In genomic region chr1:203675596-203676347, GRCh38 we compare ENCODE assay signal across 8 cellular contexts. TPM values are rescaled to one million over a fixed set of nuclear protein-coding genes. Genes with fewer than 3 reads are reported as not detected.
A peak's percentile ranks its signal among the peaks of the same experiment; 100 is the strongest.
DNase-seq lines count a peak whose midpoint lies in the region; ATAC-seq, FAIRE-seq and TF ChIP-seq lines count a peak whose summit lies in the region.

No MANE protein-coding gene starts in this region.

- FAIRE-seq in astrocyte (lab: Jason Lieb, UNC), result no peak

- H3K27me3 ChIP-seq in CD4-positive, alpha-beta T cell (ENCODE audit: control insufficient read depth, insufficient read depth, low read length), result no peaks in the 10 kb centered on the region
- H3K27me3 ChIP-seq in astrocyte (ENCODE audit: insufficient read depth, low read length), result no peaks in the 10 kb centered on the region

- H3K4me1 Mint-ChIP-seq in CD4-positive, alpha-beta T cell (ENCODE audit: low read depth), result peaks cover 85% of the 10 kb centered on the region
- H3K4me1 Mint-ChIP-seq in astrocyte (ENCODE audit: low read depth, unreplicated experiment) (peaks cover 44% of the 10 kb centered on the region), neural crest cell (peaks cover 75% of the 10 kb centered on the region)

- peak overlapping the region; percentile 80 for H3K4me3 Mint-ChIP-seq in CD4-positive, alpha-beta T cell
- H3K4me3 Mint-ChIP-seq in astrocyte (ENCODE audit: unreplicated experiment) (peak overlapping the region; percentile 8), neural crest cell (no peak overlapping the region)

- H3K4me3 ChIP-seq in astrocyte (ENCODE audit: insufficient read depth, low read depth, low read length), result no peak overlapping the region

- no peaks in the 10 kb centered on the region for H3K27me3 Mint-ChIP-seq in CD4-positive, alpha-beta T cell
- H3K27me3 Mint-ChIP-seq in astrocyte (ENCODE audit: low read depth, unreplicated experiment) (no peaks in the 10 kb centered on the region), neural crest cell (ENCODE audit: low read depth) (no peaks in the 10 kb centered on the region)

- H3K9ac ChIP-seq in astrocyte (ENCODE audit: low read length), result no peak overlapping the region

- CTCF ChIA-PET in CD4-positive, alpha-beta T cell (lab: Charles Lee), result interaction anchor here (1.3 to 3.3 kb wide), 4 partner anchors 14 to 188 kb away, joined by 3 to 31 read pairs (median 12); no protein-coding TSS in a partner anchor
- CTCF ChIA-PET in GM10248 (lab: Yijun Ruan, JAX), result interaction anchor here (1.4 kb wide), 1 partner anchor 11 kb away, joined by 3 read pairs; no protein-coding TSS in a partner anchor

- H2AFZ ChIP-seq in astrocyte (ENCODE audit: low read depth, low read length), result no peak overlapping the region

- H3K36me3 ChIP-seq in astrocyte (ENCODE audit: insufficient read depth, low read length), result peaks cover 2% of the 10 kb centered on the region

- peaks cover 36% of the 10 kb centered on the region for H3K4me1 ChIP-seq in astrocyte (ENCODE audit: insufficient read depth, low read length)

- DNase-seq in CD4-positive, alpha-beta T cell, result peak in 2 of 10 experiments; percentile 10 to 11
- DNase-seq in LoVo (ENCODE audit: low spot score) (peak; percentile 62), astrocyte (ENCODE audit: low read depth) (no peak), neural crest cell (ENCODE audit: low read depth, low spot score) (no peak), HK-2 (ENCODE audit: unreplicated experiment) (no peak), NCI-H345 (lab: John Stamatoyannopoulos, UW) (no peak), GM10248 (ENCODE audit: extremely low spot score) (no peak), COLO829 (ENCODE audit: low spot score) (no peak)

- TF ChIP-seq CTCF in CD4-positive, alpha-beta T cell (IDR thresholded peaks at IDR 0.05), result no peak
- no peak for TF ChIP-seq CTCF in astrocyte (IDR thresholded peaks at IDR 0.05; ENCODE audit: insufficient read depth, low read depth, low read length)
- TF ChIP-seq CTCF in neural crest cell (conservative IDR thresholded peaks at IDR 0.05), result no peak
- TF ChIP-seq CTCF in GM10248 (IDR thresholded peaks at IDR 0.05; ENCODE audit: control extremely low read depth, extremely low read depth, low read depth, missing control alignments), result no peak

- H3K9me3 ChIP-seq in CD4-positive, alpha-beta T cell (ENCODE audit: control insufficient read depth, low read length), result no peaks in the 10 kb centered on the region
- H3K9me3 ChIP-seq in astrocyte (ENCODE audit: insufficient read depth, low read depth, low read length), result no peaks in the 10 kb centered on the region

- no peaks in the 10 kb centered on the region for H3K9me3 Mint-ChIP-seq in CD4-positive, alpha-beta T cell
- H3K9me3 Mint-ChIP-seq in astrocyte (ENCODE audit: unreplicated experiment) (no peaks in the 10 kb centered on the region), neural crest cell (no peaks in the 10 kb centered on the region)

- no peak overlapping the region for H3K4me2 ChIP-seq in astrocyte (ENCODE audit: low read length)

- POLR2A ChIA-PET in CD4-positive, alpha-beta T cell (lab: Charles Lee), result interaction anchor here (2.6 to 7.0 kb wide), 2 partner anchors 23 to 48 kb away, joined by 9 to 114 read pairs; partner anchors contain the start of gene ATP2B4
- POLR2A ChIA-PET in GM10248 (lab: Yijun Ruan, JAX), result no interaction called here

- peak; percentile 19 for ATAC-seq in CD4-positive, alpha-beta T cell (ENCODE audit: poor library complexity)

- peaks cover 32% of the 10 kb centered on the region for H4K20me1 ChIP-seq in astrocyte (ENCODE audit: insufficient read depth, low read length)

- H3K27ac ChIP-seq in CD4-positive, alpha-beta T cell (ENCODE audit: low read depth, low read length), result peak overlapping the region; percentile 73
- H3K27ac ChIP-seq in astrocyte (ENCODE audit: low read depth, low read length), result no peak overlapping the region

- intact Hi-C loops in CD4-positive, alpha-beta T cell (cut with DNase I, micrococcal nuclease), result loop anchor here (2.0 to 10.0 kb wide), 3 partner anchors 25 to 351 kb away; partner anchors contain the start of gene LAX1 (in 1 of the 2)

- H3K79me2 ChIP-seq in astrocyte (ENCODE audit: insufficient read depth, low read length), result peaks cover 75% of the 10 kb centered on the region

- H3K36me3 Mint-ChIP-seq in CD4-positive, alpha-beta T cell (ENCODE audit: low read depth), result peaks cover 15% of the 10 kb centered on the region
- H3K36me3 Mint-ChIP-seq in astrocyte (ENCODE audit: low read depth, unreplicated experiment) (peaks cover 10% of the 10 kb centered on the region), neural crest cell (ENCODE audit: low read depth) (no peaks in the 10 kb centered on the region)

- peak overlapping the region; percentile 93 for H3K27ac Mint-ChIP-seq in CD4-positive, alpha-beta T cell
- H3K27ac Mint-ChIP-seq in astrocyte (ENCODE audit: unreplicated experiment), result peak overlapping the region; percentile 24
- H3K27ac Mint-ChIP-seq in neural crest cell (ENCODE audit: unreplicated experiment), result peak overlapping the region; percentile 90

RNA-seq across cellular contexts. Expression of gene ATP2B4, which starts 49.1 kb away (rescaled TPM):
- total RNA-seq in CD4-positive, alpha-beta T cell, result 10 to 100 TPM; 23.6 to 23.7 TPM
- total RNA-seq in astrocyte, result 103 and 114 TPM in 2 replicates
- total RNA-seq in neural crest cell, result 23.8 and 24.7 TPM in 2 replicates

Comparison
In these comparisons a context has a peak if more than half of its experiments do, and no peak if none do; other contexts are left out.
1. H3K27ac Mint-ChIP-seq: peak in every context shown above with its lines; median percentile 93 in CD4-positive, alpha-beta T cell; 90 in neural crest cell; 24 in astrocyte.